ENCODE assay signal across 1 cellular context in genomic region chr1:155957411-155957915, GRCh38.
TF ChIP-seq lines count a peak whose summit lies in the region.

No MANE protein-coding gene starts in this region.

TF ChIP-seq in K562, 482 proteins besides CTCF, POLR2A, EP300 and RAD21:
- TF ChIP-seq ZNF507 (tag; conservative IDR thresholded peaks at IDR 0.05) (no peak), ZC3H8 (IDR thresholded peaks at IDR 0.05) (no peak), RBFOX2 (IDR thresholded peaks at IDR 0.05; ENCODE audit: low read depth, low read length) (peak; percentile 12; the same call in 1 of the 2 replicates), PTRF (tag; IDR thresholded peaks at IDR 0.05) (no peak), POLR2G (IDR thresholded peaks at IDR 0.05; ENCODE audit: low read depth, low read length) (peak; percentile 45; the same call in 1 of the 2 replicates), PKNOX1 (IDR thresholded peaks at IDR 0.05) (no peak)
